ENCODE assay signal across 1 cellular context in the genomic region with DNA sequence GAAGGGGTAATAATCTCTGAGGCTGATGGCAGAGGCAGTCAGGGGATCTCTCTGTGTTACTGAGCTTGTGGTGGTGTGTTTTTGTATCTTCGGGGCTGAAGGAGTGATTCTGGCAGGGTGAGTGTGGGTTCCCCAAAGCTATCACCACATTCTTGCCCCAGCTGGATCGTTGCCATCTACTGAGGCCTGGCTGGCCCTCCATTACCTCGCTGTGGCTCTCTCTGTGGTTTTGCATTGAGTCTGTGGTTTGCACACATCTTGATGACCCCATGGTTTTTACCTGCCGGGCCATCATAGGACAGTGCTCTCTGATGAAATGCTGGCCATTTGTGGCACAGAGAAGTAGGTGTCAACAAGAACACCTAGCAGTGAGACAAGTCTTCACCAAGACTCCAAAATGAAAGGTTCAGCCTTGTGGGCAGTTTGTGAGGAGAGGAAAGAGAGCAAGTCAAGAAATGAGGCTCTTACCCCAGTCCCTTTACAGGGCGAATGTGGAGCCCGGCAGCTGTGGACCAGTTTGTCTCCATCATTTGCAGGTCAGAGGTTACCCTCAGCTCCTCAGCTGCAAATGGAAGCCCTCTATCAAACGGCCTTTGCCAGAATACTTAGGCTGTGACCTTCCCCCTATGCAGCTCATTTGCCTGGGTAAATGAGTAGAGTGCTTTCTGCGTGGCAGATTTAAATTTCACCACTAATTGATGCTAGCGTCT.
TF ChIP-seq lines count a peak whose summit lies in the region.

No MANE protein-coding gene starts in this region.

TF ChIP-seq in WTC11, 78 proteins besides CTCF, POLR2A, EP300 and RAD21 (continued from another document):
- TF ChIP-seq, protein P1, sequence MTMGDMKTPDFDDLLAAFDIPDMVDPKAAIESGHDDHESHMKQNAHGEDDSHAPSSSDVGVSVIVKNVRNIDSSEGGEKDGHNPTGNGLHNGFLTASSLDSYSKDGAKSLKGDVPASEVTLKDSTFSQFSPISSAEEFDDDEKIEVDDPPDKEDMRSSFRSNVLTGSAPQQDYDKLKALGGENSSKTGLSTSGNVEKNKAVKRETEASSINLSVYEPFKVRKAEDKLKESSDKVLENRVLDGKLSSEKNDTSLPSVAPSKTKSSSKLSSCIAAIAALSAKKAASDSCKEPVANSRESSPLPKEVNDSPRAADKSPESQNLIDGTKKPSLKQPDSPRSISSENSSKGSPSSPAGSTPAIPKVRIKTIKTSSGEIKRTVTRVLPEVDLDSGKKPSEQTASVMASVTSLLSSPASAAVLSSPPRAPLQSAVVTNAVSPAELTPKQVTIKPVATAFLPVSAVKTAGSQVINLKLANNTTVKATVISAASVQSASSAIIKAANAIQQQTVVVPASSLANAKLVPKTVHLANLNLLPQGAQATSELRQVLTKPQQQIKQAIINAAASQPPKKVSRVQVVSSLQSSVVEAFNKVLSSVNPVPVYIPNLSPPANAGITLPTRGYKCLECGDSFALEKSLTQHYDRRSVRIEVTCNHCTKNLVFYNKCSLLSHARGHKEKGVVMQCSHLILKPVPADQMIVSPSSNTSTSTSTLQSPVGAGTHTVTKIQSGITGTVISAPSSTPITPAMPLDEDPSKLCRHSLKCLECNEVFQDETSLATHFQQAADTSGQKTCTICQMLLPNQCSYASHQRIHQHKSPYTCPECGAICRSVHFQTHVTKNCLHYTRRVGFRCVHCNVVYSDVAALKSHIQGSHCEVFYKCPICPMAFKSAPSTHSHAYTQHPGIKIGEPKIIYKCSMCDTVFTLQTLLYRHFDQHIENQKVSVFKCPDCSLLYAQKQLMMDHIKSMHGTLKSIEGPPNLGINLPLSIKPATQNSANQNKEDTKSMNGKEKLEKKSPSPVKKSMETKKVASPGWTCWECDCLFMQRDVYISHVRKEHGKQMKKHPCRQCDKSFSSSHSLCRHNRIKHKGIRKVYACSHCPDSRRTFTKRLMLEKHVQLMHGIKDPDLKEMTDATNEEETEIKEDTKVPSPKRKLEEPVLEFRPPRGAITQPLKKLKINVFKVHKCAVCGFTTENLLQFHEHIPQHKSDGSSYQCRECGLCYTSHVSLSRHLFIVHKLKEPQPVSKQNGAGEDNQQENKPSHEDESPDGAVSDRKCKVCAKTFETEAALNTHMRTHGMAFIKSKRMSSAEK (CRISPR knock-in tag; IDR thresholded peaks at IDR 0.05; ENCODE audit: borderline replicate concordance) = no peak
- TF ChIP-seq SOX15 (CRISPR knock-in tag; IDR thresholded peaks at IDR 0.05) = no peak
